In the genomic region with DNA sequence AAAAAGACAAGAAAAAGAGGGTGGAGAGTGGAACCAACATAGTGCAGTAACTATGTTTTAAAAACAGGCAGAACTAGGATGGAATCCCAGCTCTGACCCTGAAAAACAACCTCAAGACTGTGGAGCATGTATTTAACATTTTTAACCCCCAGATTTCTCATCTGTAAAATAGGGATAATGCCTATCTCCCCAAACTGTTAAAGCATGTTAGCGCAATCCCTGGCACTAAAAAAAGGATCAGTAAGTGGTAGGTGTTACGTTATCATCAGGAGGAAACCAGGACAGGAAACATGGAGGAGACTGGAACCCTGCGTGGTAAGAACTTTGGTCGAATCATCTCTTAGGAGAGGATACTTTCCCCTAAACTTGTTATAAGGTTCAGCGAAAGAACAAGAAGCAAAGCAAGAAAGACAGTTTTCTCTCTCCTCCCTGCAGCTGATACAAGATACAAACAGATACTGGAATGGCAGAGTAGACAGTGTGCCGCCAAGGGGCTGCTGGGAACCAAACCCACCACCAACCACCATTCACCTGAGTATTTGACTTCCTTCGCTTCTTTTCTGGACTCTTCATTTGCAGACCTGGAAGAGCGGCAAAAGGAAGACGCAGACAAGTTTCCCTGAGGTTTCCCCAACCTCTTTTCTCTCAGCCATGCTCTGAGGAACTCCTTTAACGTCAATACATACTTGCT, we compare ENCODE assay signal across 7 cellular contexts. TPM values are rescaled to one million over a fixed set of nuclear protein-coding genes. Genes with fewer than 3 reads are reported as not detected.
DNase-seq lines count a peak whose midpoint lies in the region; ATAC-seq and TF ChIP-seq lines count a peak whose summit lies in the region.

No MANE protein-coding gene starts in this region.

- H3K9me3 ChIP-seq in HUES64 (ENCODE audit: insufficient read depth, low read depth, low read length) = no peaks in the 10 kb centered on the region
- no peaks in the 10 kb centered on the region for H3K9me3 ChIP-seq in iPS-15b (ENCODE audit: control insufficient read depth, insufficient read depth, low read length)
- H3K9me3 ChIP-seq in stomach = no peaks in the 10 kb centered on the region

- H3K9me3 Mint-ChIP-seq in activated T-helper 1 cell treated with anti-CD3 and anti-CD28 coated beads, Interleukin-12 subunit alpha, Interleukin-12 subunit beta, Interleukin-2, Interleukin-4 antibody, amounts not matched to agents 30 ng/mL and 10 ng/mL and 1 ng/mL, durations not matched to agents 14 hours and 24 hours and 36 hours = no peaks in the 10 kb centered on the region

- H3K36me3 ChIP-seq in HUES64 (ENCODE audit: insufficient read depth, low read length) (peaks cover 49% of the 10 kb centered on the region), iPS-15b (ENCODE audit: control insufficient read depth, insufficient read depth, low read length) (peaks cover 30% of the 10 kb centered on the region), stomach (peaks cover 25 to 50% (median 49%) of the 10 kb centered on the region in 4 donors)

- ATAC-seq in GM18517 (IDR thresholded peaks at IDR 0.05; ENCODE audit: unreplicated experiment) = no peak

- no peaks in the 10 kb centered on the region for H3K27me3 ChIP-seq in HUES64 (ENCODE audit: insufficient read depth, low read length)
- no peaks in the 10 kb centered on the region for H3K27me3 ChIP-seq in iPS-15b (ENCODE audit: control insufficient read depth, insufficient read depth, low read length)
- H3K27me3 ChIP-seq in stomach = no peaks in the 10 kb centered on the region

- H3K36me3 Mint-ChIP-seq in activated T-helper 1 cell treated with anti-CD3 and anti-CD28 coated beads, Interleukin-12 subunit alpha, Interleukin-12 subunit beta, Interleukin-2, Interleukin-4 antibody, amounts not matched to agents 30 ng/mL and 10 ng/mL and 1 ng/mL, durations not matched to agents 14 hours and 24 hours and 36 hours (ENCODE audit: low read depth) = peaks cover 41% of the 10 kb centered on the region

- no peak for TF ChIP-seq EP300 in stomach (IDR thresholded peaks at IDR 0.05)

- peak overlapping the region; percentile 96 for H3K4me3 Mint-ChIP-seq in activated T-helper 1 cell treated with anti-CD3 and anti-CD28 coated beads, Interleukin-12 subunit alpha, Interleukin-12 subunit beta, Interleukin-2, Interleukin-4 antibody, amounts not matched to agents 30 ng/mL and 10 ng/mL and 1 ng/mL, durations not matched to agents 14 hours and 24 hours and 36 hours

- H3K27ac ChIP-seq in HUES64 (ENCODE audit: low read depth, low read length) = no peak overlapping the region
- peak overlapping the region in 4 of 5 donors; percentile 98 to 99 (median 98) for H3K27ac ChIP-seq in stomach

- H3K4me3 ChIP-seq in HUES64 (ENCODE audit: low read length) (peak overlapping the region; percentile 75), iPS-15b (ENCODE audit: low read depth, low read length) (peak overlapping the region; percentile 78), stomach (peak overlapping the region; percentile 84 to 95 (median 89))

- no peak for DNase-seq in activated T-helper 1 cell treated with anti-CD3 and anti-CD28 coated beads, Interleukin-12 subunit alpha, Interleukin-12 subunit beta, Interleukin-2, Interleukin-4 antibody, amounts not matched to agents 30 ng/mL and 10 ng/mL and 1 ng/mL, durations not matched to agents 14 hours and 24 hours and 36 hours (ENCODE audit: low spot score)
- DNase-seq in stomach = no peak
- no peak for DNase-seq in NCI-H146 treated with DMSO at 0.1 percent for 48 hours (lab: John Stamatoyannopoulos, UW; ENCODE audit: unreplicated experiment)
- no peak for DNase-seq in mucosa of gallbladder (ENCODE audit: low spot score)

- WGBS in HUES64 = 76% methylated on average over 10 of the region's 10 CpGs
- 22 to 31% (median 27%) methylated on average over 10 of the region's 10 CpGs for WGBS in stomach, 5 donors

- no peak for TF ChIP-seq POLR2A in stomach (IDR thresholded peaks at IDR 0.05)

- H3K9ac ChIP-seq in HUES64 (ENCODE audit: low read depth, low read length) = peak overlapping the region; percentile 94; the same call in 1 of the 2 replicates
- H3K9ac ChIP-seq in iPS-15b (ENCODE audit: low read depth, low read length) = no peak overlapping the region

- intact Hi-C loops in activated T-helper 1 cell treated with anti-CD3 and anti-CD28 coated beads, Interleukin-12 subunit alpha, Interleukin-12 subunit beta, Interleukin-2, Interleukin-4 antibody, amounts not matched to agents 30 ng/mL and 10 ng/mL and 1 ng/mL, durations not matched to agents 14 hours and 24 hours and 36 hours (cut with micrococcal nuclease) = loop anchor here (1.0 kb wide), 5 partner anchors 14 to 124 kb away; a partner anchor contains a TSS
- intact Hi-C loops in stomach (cut with DNase I; ENCODE audit: low total_unique reads) = loop anchor here (10.0 kb wide), 1 partner anchor 54 kb away; no protein-coding TSS in a partner anchor

- TF ChIP-seq CTCF in stomach (IDR thresholded peaks at IDR 0.05) = no peak

- peaks cover 19% of the 10 kb centered on the region; the same call in 1 of the 2 replicates for H3K4me1 ChIP-seq in HUES64 (ENCODE audit: insufficient read depth, low read length)
- peaks cover 10% of the 10 kb centered on the region for H3K4me1 ChIP-seq in iPS-15b (ENCODE audit: control insufficient read depth, insufficient read depth, low read length)
- peaks cover 34 to 84% (median 70%) of the 10 kb centered on the region in 4 donors for H3K4me1 ChIP-seq in stomach

- peaks cover 47% of the 10 kb centered on the region for H3K4me1 Mint-ChIP-seq in activated T-helper 1 cell treated with anti-CD3 and anti-CD28 coated beads, Interleukin-12 subunit alpha, Interleukin-12 subunit beta, Interleukin-2, Interleukin-4 antibody, amounts not matched to agents 30 ng/mL and 10 ng/mL and 1 ng/mL, durations not matched to agents 14 hours and 24 hours and 36 hours (ENCODE audit: low read depth)

- H3K27ac Mint-ChIP-seq in activated T-helper 1 cell treated with anti-CD3 and anti-CD28 coated beads, Interleukin-12 subunit alpha, Interleukin-12 subunit beta, Interleukin-2, Interleukin-4 antibody, amounts not matched to agents 30 ng/mL and 10 ng/mL and 1 ng/mL, durations not matched to agents 14 hours and 24 hours and 36 hours = peak overlapping the region; percentile 93

- H3K27me3 Mint-ChIP-seq in activated T-helper 1 cell treated with anti-CD3 and anti-CD28 coated beads, Interleukin-12 subunit alpha, Interleukin-12 subunit beta, Interleukin-2, Interleukin-4 antibody, amounts not matched to agents 30 ng/mL and 10 ng/mL and 1 ng/mL, durations not matched to agents 14 hours and 24 hours and 36 hours (ENCODE audit: insufficient read depth) = peaks cover 2% of the 10 kb centered on the region

RNA-seq across cellular contexts. Expression of a gene that starts 1.0 kb away (rescaled TPM):
- polyA plus RNA-seq in HUES64 (2013, experiment 1 of 2) = 25.9 TPM
- 29.4 TPM for polyA plus RNA-seq in HUES64 (2013, experiment 2 of 2)
- 34.7 and 35.0 TPM in 2 replicates for total RNA-seq in activated T-helper 1 cell treated with anti-CD3 and anti-CD28 coated beads, Interleukin-12 subunit alpha, Interleukin-12 subunit beta, Interleukin-2, Interleukin-4 antibody, amounts not matched to agents 30 ng/mL and 10 ng/mL and 1 ng/mL, durations not matched to agents 14 hours and 24 hours and 36 hours
- 10 to 100 TPM in 4 of 5 donors, 1 to 10 TPM in 1; 8.1 to 75.3 (median 36.2) TPM for total RNA-seq in stomach
- polyA plus RNA-seq in stomach = 10 to 100 TPM; 12.2 to 19.8 (median 16.1) TPM
- total RNA-seq in mucosa of gallbladder = 54.5 TPM

RNA-seq across cellular contexts. Expression of a gene that starts 4.7 kb away (rescaled TPM):
- 13.2 TPM for polyA plus RNA-seq in HUES64 (2013, experiment 1 of 2)
- polyA plus RNA-seq in HUES64 (2013, experiment 2 of 2) = 18.5 TPM
- total RNA-seq in activated T-helper 1 cell treated with anti-CD3 and anti-CD28 coated beads, Interleukin-12 subunit alpha, Interleukin-12 subunit beta, Interleukin-2, Interleukin-4 antibody, amounts not matched to agents 30 ng/mL and 10 ng/mL and 1 ng/mL, durations not matched to agents 14 hours and 24 hours and 36 hours = 25.1 and 27.9 TPM in 2 replicates
- total RNA-seq in stomach (100 to 1,000 TPM in 1 of 5 donors, 10 to 100 TPM in 4; 66.5 to 123 (median 81.1) TPM), mucosa of gallbladder (208 TPM)
- polyA plus RNA-seq in stomach = 10 to 100 TPM; 19.7 to 59.0 (median 33.4) TPM

RNA-seq across cellular contexts. Expression of a gene that starts 10.0 kb away (rescaled TPM):
- polyA plus RNA-seq in HUES64 (2013, experiment 1 of 2) = 119 TPM
- polyA plus RNA-seq in HUES64 (2013, experiment 2 of 2) = 133 TPM
- total RNA-seq in activated T-helper 1 cell treated with anti-CD3 and anti-CD28 coated beads, Interleukin-12 subunit alpha, Interleukin-12 subunit beta, Interleukin-2, Interleukin-4 antibody, amounts not matched to agents 30 ng/mL and 10 ng/mL and 1 ng/mL, durations not matched to agents 14 hours and 24 hours and 36 hours = 61.4 and 62.3 TPM in 2 replicates
- 10 to 100 TPM; 23.2 to 81.1 (median 59.6) TPM for total RNA-seq in stomach
- 10 to 100 TPM; 43.7 to 58.8 (median 56.1) TPM for polyA plus RNA-seq in stomach
- 123 TPM for total RNA-seq in mucosa of gallbladder

RNA-seq across cellular contexts. Expression of a gene that starts 13.9 kb away (rescaled TPM):
- polyA plus RNA-seq in HUES64 (2013, experiment 1 of 2) = 351 TPM
- polyA plus RNA-seq in HUES64 (2013, experiment 2 of 2) = 391 TPM
- total RNA-seq in activated T-helper 1 cell treated with anti-CD3 and anti-CD28 coated beads, Interleukin-12 subunit alpha, Interleukin-12 subunit beta, Interleukin-2, Interleukin-4 antibody, amounts not matched to agents 30 ng/mL and 10 ng/mL and 1 ng/mL, durations not matched to agents 14 hours and 24 hours and 36 hours = 151 and 158 TPM in 2 replicates
- total RNA-seq in stomach (10 to 100 TPM in 2 of 5 donors, 1 to 10 TPM in 3; 4.7 to 36.1 (median 5.2) TPM), mucosa of gallbladder (27.1 TPM)
- polyA plus RNA-seq in stomach = 10 to 100 TPM; 40.9 to 73.3 (median 63.9) TPM

RNA-seq across cellular contexts. Expression of a gene that starts 22.6 kb away (rescaled TPM):
- polyA plus RNA-seq in HUES64 (2013, experiment 1 of 2) = 58.3 TPM
- 49.8 TPM for polyA plus RNA-seq in HUES64 (2013, experiment 2 of 2)
- total RNA-seq in activated T-helper 1 cell treated with anti-CD3 and anti-CD28 coated beads, Interleukin-12 subunit alpha, Interleukin-12 subunit beta, Interleukin-2, Interleukin-4 antibody, amounts not matched to agents 30 ng/mL and 10 ng/mL and 1 ng/mL, durations not matched to agents 14 hours and 24 hours and 36 hours = 69.2 and 74.3 TPM in 2 replicates
- total RNA-seq in stomach (10 to 100 TPM; 14.1 to 76.5 (median 54.8) TPM), mucosa of gallbladder (37.9 TPM)
- polyA plus RNA-seq in stomach = 10 to 100 TPM; 31.4 to 43.8 (median 40.4) TPM
